ENCODE assay signal across 16 cellular contexts in the genomic region with DNA sequence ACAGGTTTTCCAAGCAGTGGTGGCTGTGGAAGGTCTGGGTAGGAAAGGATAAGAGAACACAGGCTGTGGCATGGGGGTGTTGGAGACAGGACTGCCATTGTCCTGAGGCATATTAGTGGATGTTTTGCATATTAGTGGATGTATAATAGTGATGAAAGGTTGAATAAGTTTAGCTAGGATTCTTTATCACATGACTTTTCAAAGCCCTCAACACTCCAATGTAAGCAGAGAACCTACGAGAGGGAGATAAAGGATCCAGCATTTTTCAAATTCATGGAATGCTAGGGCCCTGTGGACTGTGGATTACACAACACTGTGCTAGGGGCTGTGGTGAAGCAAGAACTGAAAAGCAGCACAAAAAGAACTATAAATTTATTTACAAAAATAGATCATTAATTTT.
A peak's percentile ranks its signal among the peaks of the same experiment; 100 is the strongest.
DNase-seq lines count a peak whose midpoint lies in the region; ATAC-seq and TF ChIP-seq lines count a peak whose summit lies in the region.
"Had no signal": no experiment of that assay in that cellular context is flagged by ENCODE, and none has a peak within 500 bp of the region (broad histone marks: within the 10 kb centered on the region; RNA-seq: fewer than 3 reads in every experiment).

No MANE protein-coding gene starts in this region.

- no peaks in the 10 kb centered on the region for H3K79me2 ChIP-seq in GM23338 (replicated peaks; ENCODE audit: insufficient read depth)

- TF ChIP-seq POLR2A in upper lobe of left lung (IDR thresholded peaks at IDR 0.05) = no peak

- no peaks in the 10 kb centered on the region; the same call in 2 of the 3 replicates for H3K9me3 Mint-ChIP-seq in GM23338
- H3K9me3 Mint-ChIP-seq: activated CD8-positive, alpha-beta T cell treated with anti-CD3 and anti-CD28 coated beads for 36 hours; type B pancreatic cell had no signal

- TF ChIP-seq CTCF in GM23338 (conservative IDR thresholded peaks at IDR 0.05; ENCODE audit: low read depth in 2 of 2) = no peak
- no peak for TF ChIP-seq CTCF in cardiac fibroblast (IDR thresholded peaks at IDR 0.05; ENCODE audit: low read depth, low read length)
- TF ChIP-seq CTCF in left lung (IDR thresholded peaks at IDR 0.05) = no peak
- no peak for TF ChIP-seq CTCF in upper lobe of left lung (IDR thresholded peaks at IDR 0.05)

- no peaks in the 10 kb centered on the region for H3K9me2 ChIP-seq in GM23338 (ENCODE audit: insufficient read depth)

- H3K4me3 ChIP-seq in GM23338 (no peak overlapping the region), cardiac fibroblast (replicated peaks in 1 of 2; ENCODE audit: low read depth in 2 of 2, low read length in 2 of 2) (no peak overlapping the region), left lung (no peak overlapping the region), upper lobe of left lung (no peak overlapping the region)
- H3K4me3 ChIP-seq: pancreas, SJCRH30 had no signal

- H3K4me2 ChIP-seq in GM23338 = no peak overlapping the region

- peaks cover 5% of the 10 kb centered on the region for H3K27me3 Mint-ChIP-seq in GM23338 (ENCODE audit: insufficient read depth, low read depth, poor library complexity)
- H3K27me3 Mint-ChIP-seq: activated CD8-positive, alpha-beta T cell treated with anti-CD3 and anti-CD28 coated beads for 36 hours; type B pancreatic cell had no signal

- H2AFZ ChIP-seq in GM23338 = no peak overlapping the region

- H3K36me3 Mint-ChIP-seq in GM23338 (ENCODE audit: low read depth) = no peaks in the 10 kb centered on the region
- H3K36me3 Mint-ChIP-seq: type B pancreatic cell had no signal

- H3F3A ChIP-seq in GM23338 (replicated peaks; ENCODE audit: low read depth) = no peaks in the 10 kb centered on the region

- H3K27ac Mint-ChIP-seq in GM23338 = peak overlapping the region; percentile 28; the same call in 1 of the 2 replicates
- H3K27ac Mint-ChIP-seq: activated CD8-positive, alpha-beta T cell treated with anti-CD3 and anti-CD28 coated beads for 36 hours; type B pancreatic cell had no signal

- no peaks in the 10 kb centered on the region for H3K36me3 ChIP-seq in GM23338 (ENCODE audit: insufficient read depth)
- no peaks in the 10 kb centered on the region for H3K36me3 ChIP-seq in left lung
- H3K36me3 ChIP-seq in upper lobe of left lung = no peaks in the 10 kb centered on the region
- H3K36me3 ChIP-seq: pancreas, SJCRH30 had no signal

- no peak overlapping the region for H3K4me3 Mint-ChIP-seq in GM23338
- H3K4me3 Mint-ChIP-seq: activated CD8-positive, alpha-beta T cell treated with anti-CD3 and anti-CD28 coated beads for 36 hours; type B pancreatic cell had no signal

- H3K4me1 Mint-ChIP-seq in GM23338 = peaks cover 13% of the 10 kb centered on the region; the same call in 2 of the 3 replicates

- intact Hi-C loops in left lung (cut with DNase I) = no loop called here

- H3K27ac ChIP-seq in GM23338 (ENCODE audit: low read depth) = no peak overlapping the region
- no peak overlapping the region for H3K27ac ChIP-seq in left lung
- no peak overlapping the region for H3K27ac ChIP-seq in upper lobe of left lung
- H3K27ac ChIP-seq: C4-2B, pancreas, SJCRH30 had no signal

- TF ChIP-seq EP300 in upper lobe of left lung (IDR thresholded peaks at IDR 0.05) = no peak

- no peaks in the 10 kb centered on the region for H3K4me1 ChIP-seq in GM23338 (ENCODE audit: insufficient read depth)
- H3K4me1 ChIP-seq in left lung = no peaks in the 10 kb centered on the region
- H3K4me1 ChIP-seq in upper lobe of left lung = no peaks in the 10 kb centered on the region
- H3K4me1 ChIP-seq: pancreas had no signal

- DNase-seq in AG08395 (ENCODE audit: low spot score) (peak; percentile 61), GM23338 (ENCODE audit: low spot score) (peak; percentile 59), cardiac fibroblast (ENCODE audit: low read depth in 2 of 2) (peak; percentile 51 to 94), left lung (no peak), upper lobe of left lung (no peak), NCI-H2029 (lab: John Stamatoyannopoulos, UW) (no peak), iPS-NIHi7 (ENCODE audit: extremely low spot score) (no peak), RPMI8226 (no peak)
- DNase-seq: activated CD8-positive, alpha-beta T cell treated with anti-CD3 and anti-CD28 coated beads for 36 hours; central memory CD4-positive, alpha-beta T cell; NK-92 treated with Interleukin-12 subunit alpha and Interleukin-12 subunit beta, amount 100 ng/mL, for 24 hours; pancreas; SJCRH30; stimulated activated CD4-positive, alpha-beta T cell treated with anti-CD3 and anti-CD28 coated beads, Interleukin-2, amount 100 ng/mL, for 24 hours had no signal

- no peaks in the 10 kb centered on the region for H3K9me3 ChIP-seq in left lung
- no peaks in the 10 kb centered on the region for H3K9me3 ChIP-seq in upper lobe of left lung
- H3K9me3 ChIP-seq: pancreas had no signal

- WGBS in upper lobe of left lung, 2 donors = 52 to 54% methylated on average over 1 of the region's 1 CpG

- H4K20me1 ChIP-seq in GM23338 (replicated peaks; ENCODE audit: insufficient read depth) = no peaks in the 10 kb centered on the region

- H3K27me3 ChIP-seq in GM23338 (ENCODE audit: insufficient read depth) = no peaks in the 10 kb centered on the region
- no peaks in the 10 kb centered on the region for H3K27me3 ChIP-seq in left lung
- no peaks in the 10 kb centered on the region for H3K27me3 ChIP-seq in upper lobe of left lung
- H3K27me3 ChIP-seq: pancreas, SJCRH30 had no signal

- ATAC-seq in GM23338 (peak; percentile 71), left lung (peak; percentile 50), upper lobe of left lung (ENCODE audit: low FRiP score in 2 of 2) (no peak)
- ATAC-seq: activated CD8-positive, alpha-beta T cell treated with anti-CD3 and anti-CD28 coated beads for 36 hours had no signal

TF ChIP-seq in GM23338, 12 proteins besides CTCF, POLR2A, EP300 and RAD21:
- TF ChIP-seq EZH2 (IDR thresholded peaks at IDR 0.05; ENCODE audit: low read depth, unreplicated experiment) (no peak), NANOG (IDR thresholded peaks at IDR 0.05; ENCODE audit: borderline replicate concordance) (no peak), POLR2AphosphoS5 (IDR thresholded peaks at IDR 0.05; ENCODE audit: low read depth) (no peak), CREB1 (CRISPR knock-in tag; IDR thresholded peaks at IDR 0.05; ENCODE audit: low read depth) (no peak), ZNF331 (CRISPR knock-in tag; IDR thresholded peaks at IDR 0.05; ENCODE audit: low read depth) (no peak)
TF ChIP-seq in GM23338: peak in this region for 0.

Comparison
In these comparisons a context has a peak if more than half of its experiments do, and no peak if none do; other contexts are left out.
1. DNase-seq: peak in AG08395 (single experiment), GM23338 (single experiment) and cardiac fibroblast (2 of 2); none in left lung (0 of 2), upper lobe of left lung (0 of 2), NCI-H2029 (single experiment), iPS-NIHi7 (single experiment) and RPMI8226 (single experiment).
2. ATAC-seq: peak in GM23338 (single experiment) and left lung (single experiment); none in upper lobe of left lung (0 of 2).